10 cellular contexts compared by ENCODE assay signal in genomic region chr15:83653639-83654378, GRCh38. TPM values are rescaled to one million over a fixed set of nuclear protein-coding genes. Genes with fewer than 3 reads are reported as not detected.
A peak's percentile ranks its signal among the peaks of the same experiment; 100 is the strongest.
DNase-seq lines count a peak whose midpoint lies in the region; ATAC-seq and TF ChIP-seq lines count a peak whose summit lies in the region.
"Had no signal": no experiment of that assay in that cellular context is flagged by ENCODE, and none has a peak within 500 bp of the region (broad histone marks: within the 10 kb centered on the region; RNA-seq: fewer than 3 reads in every experiment).

ADAMTSL3 (plus strand) TSS chr15:83654123; CDS start chr15:83655762, 1,639 bp downstream.

- peak within 1 kb of the TSS; percentile 28 to 37 for H3K4me3 ChIP-seq in left lung

- H3K27me3 ChIP-seq in left lung, result peaks cover 0 to 48% of the 10 kb centered on the region in 2 donors

- peak; percentile 81 for DNase-seq in ecto neural progenitor cell (ENCODE audit: low spot score)
- DNase-seq in left lung, result peak; percentile 58 to 90
- DNase-seq in substantia nigra (lab: John Stamatoyannopoulos, UW), result peak in 38 of 49 donors; percentile 7 to 74 (median 38)
- no peak for DNase-seq in stimulated activated naive B cell treated with anti-CD40 and anti-IgM and Interleukin-4, amounts not matched to agents 10 μg/mL and 1 μg/mL and 100 μg/mL, for 72 hours
- DNase-seq: activated B cell treated with CpG ODN at 0.5 μM for 24 hours had no signal

- ATAC-seq in left lung, result peak; percentile 73
- ATAC-seq in HG03457 (IDR thresholded peaks at IDR 0.05; ENCODE audit: unreplicated experiment), result no peak
- no peak for ATAC-seq in stimulated activated naive B cell treated with anti-CD40 and anti-IgM and Interleukin-4, amounts not matched to agents 10 μg/mL and 1 μg/mL and 100 μg/mL, for 72 hours (replicated peaks)
- ATAC-seq in GM21737 (IDR thresholded peaks at IDR 0.05; ENCODE audit: unreplicated experiment), result no peak
- ATAC-seq in GM21825 (IDR thresholded peaks at IDR 0.05; ENCODE audit: unreplicated experiment), result no peak
- ATAC-seq: HCT116 had no signal

- H3K27me3 Mint-ChIP-seq in stimulated activated naive B cell treated with anti-CD40 and anti-IgM and Interleukin-4, amounts not matched to agents 10 μg/mL and 1 μg/mL and 100 μg/mL, for 72 hours, result peaks cover 33 to 50% of the 10 kb centered on the region in 2 donors

- H3K27ac Mint-ChIP-seq in stimulated activated naive B cell treated with anti-CD40 and anti-IgM and Interleukin-4, amounts not matched to agents 10 μg/mL and 1 μg/mL and 100 μg/mL, for 72 hours, result no peak within 1 kb of the TSS
- H3K27ac Mint-ChIP-seq: activated B cell treated with CpG ODN at 0.5 μM for 24 hours had no signal

- H3K4me3 Mint-ChIP-seq in stimulated activated naive B cell treated with anti-CD40 and anti-IgM and Interleukin-4, amounts not matched to agents 10 μg/mL and 1 μg/mL and 100 μg/mL, for 72 hours, result no peak within 1 kb of the TSS
- H3K4me3 Mint-ChIP-seq: activated B cell treated with CpG ODN at 0.5 μM for 24 hours had no signal

- no peaks in the 10 kb centered on the region for H3K36me3 ChIP-seq in left lung

- no peaks in the 10 kb centered on the region for H3K36me3 Mint-ChIP-seq in stimulated activated naive B cell treated with anti-CD40 and anti-IgM and Interleukin-4, amounts not matched to agents 10 μg/mL and 1 μg/mL and 100 μg/mL, for 72 hours

- intact Hi-C loops in left lung (cut with DNase I), result no loop called here

- no peaks in the 10 kb centered on the region for H3K4me1 Mint-ChIP-seq in stimulated activated naive B cell treated with anti-CD40 and anti-IgM and Interleukin-4, amounts not matched to agents 10 μg/mL and 1 μg/mL and 100 μg/mL, for 72 hours
- H3K4me1 Mint-ChIP-seq: activated B cell treated with CpG ODN at 0.5 μM for 24 hours had no signal

- H3K4me1 ChIP-seq in left lung, result no peaks in the 10 kb centered on the region

- TF ChIP-seq CTCF in left lung (IDR thresholded peaks at IDR 0.05), result no peak

- H3K27ac ChIP-seq in left lung (peak within 1 kb of the TSS in 1 of 2 donors; percentile 8), substantia nigra (ENCODE audit: low read depth, low read length, poor library complexity, severe bottlenecking) (no peak within 1 kb of the TSS)

- TF ChIP-seq RAD21 in Ishikawa (IDR thresholded peaks at IDR 0.05; ENCODE audit: low read depth), result no peak

- peaks cover 0 to 3% of the 10 kb centered on the region in 2 donors for H3K9me3 Mint-ChIP-seq in stimulated activated naive B cell treated with anti-CD40 and anti-IgM and Interleukin-4, amounts not matched to agents 10 μg/mL and 1 μg/mL and 100 μg/mL, for 72 hours
- H3K9me3 Mint-ChIP-seq: activated B cell treated with CpG ODN at 0.5 μM for 24 hours had no signal

- H3K9me3 ChIP-seq in left lung, result no peaks in the 10 kb centered on the region

- TF ChIP-seq EP300 in Ishikawa (IDR thresholded peaks at IDR 0.05; ENCODE audit: borderline replicate concordance), result no peak

TF ChIP-seq in Ishikawa, 13 proteins besides CTCF, POLR2A, EP300 and RAD21:
- no peak for TF ChIP-seq FOXM1 (IDR thresholded peaks at IDR 0.05; ENCODE audit: borderline replicate concordance, low read depth)
- TF ChIP-seq YY1 (IDR thresholded peaks at IDR 0.05; ENCODE audit: low read depth), result no peak
- TF ChIP-seq CEBPB (IDR thresholded peaks at IDR 0.05), result no peak
- no peak for TF ChIP-seq REST (IDR thresholded peaks at IDR 0.05; ENCODE audit: low read depth)
- TF ChIP-seq ZBTB7A (IDR thresholded peaks at IDR 0.05; ENCODE audit: low read depth), result no peak
- no peak for TF ChIP-seq USF1 (IDR thresholded peaks at IDR 0.05)
- no peak for TF ChIP-seq CREB1 (IDR thresholded peaks at IDR 0.05; ENCODE audit: low read depth)
- TF ChIP-seq NFIC (IDR thresholded peaks at IDR 0.05), result peak; percentile 27; the same call in 1 of the 2 replicates
- no peak for TF ChIP-seq EGR1 (IDR thresholded peaks at IDR 0.05)
- no peak; the same call in 1 of the 2 replicates for TF ChIP-seq TCF12 (IDR thresholded peaks at IDR 0.05; ENCODE audit: low read depth)
- no peak for TF ChIP-seq TAF1 (IDR thresholded peaks at IDR 0.05; ENCODE audit: low read depth)
- no peak for TF ChIP-seq TEAD4 (IDR thresholded peaks at IDR 0.05)
- TF ChIP-seq MAX (IDR thresholded peaks at IDR 0.05), result peak; percentile 57

RNA-seq across cellular contexts. Expression of gene ADAMTSL3, which starts in this region (rescaled TPM):
- total RNA-seq in left lung, result 10 to 100 TPM; 10.5 to 11.7 TPM
- total RNA-seq: activated B cell treated with CpG ODN at 0.5 μM for 24 hours had no signal
